ENCODE assay signal across 37 cellular contexts in genomic region chr13:106440846-106441245, GRCh38.
DNase-seq lines count a peak whose midpoint lies in the region; TF ChIP-seq lines count a peak whose summit lies in the region.
"Had no signal": no experiment of that assay in that cellular context is flagged by ENCODE, and none has a peak within 500 bp of the region (broad histone marks: within the 10 kb centered on the region; RNA-seq: fewer than 3 reads in every experiment).

No MANE protein-coding gene starts in this region.

- H3K36me3 ChIP-seq in brain microvascular endothelial cell (replicated peaks): no peaks in the 10 kb centered on the region
- H3K36me3 ChIP-seq in mesodermal cell (ENCODE audit: control insufficient read depth, insufficient read depth, low read length): no peaks in the 10 kb centered on the region
- H3K36me3 ChIP-seq: BE2C, lower lobe of right lung, neutrophil, Peyer's patch, prostate gland, sigmoid colon, upper lobe of right lung had no signal

- no peak for TF ChIP-seq CTCF in brain microvascular endothelial cell (IDR thresholded peaks at IDR 0.05; ENCODE audit: low read depth, low read length, missing control alignments)
- no peak for TF ChIP-seq CTCF in GM13976 (IDR thresholded peaks at IDR 0.05; ENCODE audit: borderline replicate concordance, control extremely low read depth, extremely low read depth, insufficient read depth, missing control alignments)

- H3K4me1 Mint-ChIP-seq in T-helper 2 cell treated with Interferon-gamma antibody and Interleukin-4, amounts not matched to agents 5 μg/mL and 100 μg/mL, for 36 hours (ENCODE audit: low read depth): no peaks in the 10 kb centered on the region
- H3K4me1 Mint-ChIP-seq: activated naive CD8-positive, alpha-beta T cell treated with anti-CD3 and anti-CD28 coated beads, Interleukin-2, amount 50 U/mL, for 24 hours; CD8-positive, alpha-beta memory T cell; stimulated activated memory B cell treated with anti-CD40 and anti-IgM and Interleukin-4, amounts not matched to agents 10 μg/mL and 1 μg/mL and 100 μg/mL, for 72 hours had no signal

- peak; percentile 36 for DNase-seq in DMS53 (lab: John Stamatoyannopoulos, UW)
- DNase-seq in NCI-H1105 (lab: John Stamatoyannopoulos, UW): peak; percentile 51
- DNase-seq in brain microvascular endothelial cell: peak; percentile 2
- DNase-seq in T-helper 2 cell treated with Interferon-gamma antibody and Interleukin-4, amounts not matched to agents 5 μg/mL and 100 μg/mL, for 36 hours (ENCODE audit: low spot score): no peak
- DNase-seq in middle frontal gyrus (ENCODE audit: extremely low spot score, low spot score): no peak
- DNase-seq in GM13976 (ENCODE audit: low spot score): no peak
- DNase-seq in NAMALWA (ENCODE audit: low spot score): no peak
- DNase-seq: ACHN; activated CD4-positive, alpha-beta T cell treated with anti-CD3 and anti-CD28 coated beads for 48 hours; activated CD8-positive, alpha-beta memory T cell treated with anti-CD3 and anti-CD28 coated beads for 24 hours; activated naive CD8-positive, alpha-beta T cell treated with anti-CD3 and anti-CD28 coated beads, Interleukin-2, amount 50 U/mL, for 24 hours; activated T-cell treated with anti-CD3 and anti-CD28 coated beads, Interleukin-2, amount 50 U/mL, for 1 hour; BE2C; body of pancreas; CD8-positive, alpha-beta memory T cell; DMS79; effector CD4-positive, alpha-beta T cell; erythroblast; HCEC 1CT; head of caudate nucleus; KG1; kidney glomerular epithelial cell; lower lobe of right lung; NCI-H2029; NCI-H446 treated with DMSO at 0.1 percent for 48 hours; Peyer's patch; SHP77 treated with DMSO at 0.1 percent for 48 hours; sigmoid colon; stimulated activated CD4-positive, alpha-beta T cell treated with anti-CD3 and anti-CD28 coated beads, Interleukin-4, amount 100 ng/mL, for 4 hours; substantia nigra; T-helper 9 cell; upper lobe of right lung had no signal

- in situ Hi-C loops in brain microvascular endothelial cell (cut with HindIII; ENCODE audit: low pct_ligation_motif_present, low sequenced_read_pairs): no loop called here
- in situ Hi-C loops in GM13976 (cut with MboI; ENCODE audit: low sequenced_read_pairs, unreplicated experiment): no loop called here

- no peak overlapping the region for H3K27ac Mint-ChIP-seq in T-helper 2 cell treated with Interferon-gamma antibody and Interleukin-4, amounts not matched to agents 5 μg/mL and 100 μg/mL, for 36 hours
- H3K27ac Mint-ChIP-seq: activated naive CD8-positive, alpha-beta T cell treated with anti-CD3 and anti-CD28 coated beads, Interleukin-2, amount 50 U/mL, for 24 hours; CD8-positive, alpha-beta memory T cell; stimulated activated memory B cell treated with anti-CD40 and anti-IgM and Interleukin-4, amounts not matched to agents 10 μg/mL and 1 μg/mL and 100 μg/mL, for 72 hours had no signal

- H3K9me3 Mint-ChIP-seq in T-helper 2 cell treated with Interferon-gamma antibody and Interleukin-4, amounts not matched to agents 5 μg/mL and 100 μg/mL, for 36 hours: no peaks in the 10 kb centered on the region
- H3K9me3 Mint-ChIP-seq: activated naive CD8-positive, alpha-beta T cell treated with anti-CD3 and anti-CD28 coated beads, Interleukin-2, amount 50 U/mL, for 24 hours had no signal

- no peaks in the 10 kb centered on the region for H3K9me3 ChIP-seq in mesodermal cell (ENCODE audit: control insufficient read depth, low read length)
- H3K9me3 ChIP-seq: BE2C, body of pancreas, lower lobe of right lung, neutrophil, Peyer's patch, prostate gland, sigmoid colon, upper lobe of right lung had no signal

- H3K27ac ChIP-seq in brain microvascular endothelial cell: no peak overlapping the region
- peak overlapping the region; percentile 1 for H3K27ac ChIP-seq in mesodermal cell (ENCODE audit: low read depth, low read length, severe bottlenecking)
- H3K27ac ChIP-seq: body of pancreas, lower lobe of right lung, neutrophil, Peyer's patch, prostate gland, sigmoid colon, upper lobe of right lung, VCaP had no signal

- no peaks in the 10 kb centered on the region for H3K27me3 Mint-ChIP-seq in T-helper 2 cell treated with Interferon-gamma antibody and Interleukin-4, amounts not matched to agents 5 μg/mL and 100 μg/mL, for 36 hours (ENCODE audit: low read depth)
- H3K27me3 Mint-ChIP-seq: stimulated activated memory B cell treated with anti-CD40 and anti-IgM and Interleukin-4, amounts not matched to agents 10 μg/mL and 1 μg/mL and 100 μg/mL, for 72 hours had no signal

- peaks cover 7% of the 10 kb centered on the region for H3K4me1 ChIP-seq in mesodermal cell (ENCODE audit: control insufficient read depth, insufficient read depth, low read length, poor library complexity, severe bottlenecking)
- H3K4me1 ChIP-seq: body of pancreas, lower lobe of right lung, Peyer's patch, prostate gland, sigmoid colon, upper lobe of right lung had no signal

- H3K36me3 Mint-ChIP-seq in T-helper 2 cell treated with Interferon-gamma antibody and Interleukin-4, amounts not matched to agents 5 μg/mL and 100 μg/mL, for 36 hours (ENCODE audit: low read depth): no peaks in the 10 kb centered on the region
- H3K36me3 Mint-ChIP-seq: CD8-positive, alpha-beta memory T cell; stimulated activated memory B cell treated with anti-CD40 and anti-IgM and Interleukin-4, amounts not matched to agents 10 μg/mL and 1 μg/mL and 100 μg/mL, for 72 hours had no signal

- H3K4me3 Mint-ChIP-seq in T-helper 2 cell treated with Interferon-gamma antibody and Interleukin-4, amounts not matched to agents 5 μg/mL and 100 μg/mL, for 36 hours: no peak overlapping the region
- H3K4me3 Mint-ChIP-seq: activated naive CD8-positive, alpha-beta T cell treated with anti-CD3 and anti-CD28 coated beads, Interleukin-2, amount 50 U/mL, for 24 hours; CD8-positive, alpha-beta memory T cell; stimulated activated memory B cell treated with anti-CD40 and anti-IgM and Interleukin-4, amounts not matched to agents 10 μg/mL and 1 μg/mL and 100 μg/mL, for 72 hours had no signal

- no peaks in the 10 kb centered on the region for H3K27me3 ChIP-seq in brain microvascular endothelial cell (replicated peaks)
- H3K27me3 ChIP-seq: BE2C, body of pancreas, Peyer's patch, sigmoid colon, upper lobe of right lung had no signal

- WGBS in mesodermal cell (ENCODE audit: insufficient coverage in 2 of 2), 2 experiments: no CpG with 5 or more reads among the region's 1 CpG

- no peak overlapping the region for H3K4me3 ChIP-seq in brain microvascular endothelial cell (ENCODE audit: low read depth, low read length)
- H3K4me3 ChIP-seq in mesodermal cell (ENCODE audit: extremely low read depth, insufficient read depth, low read length, poor library complexity, severe bottlenecking): no peak overlapping the region
- H3K4me3 ChIP-seq: body of pancreas, lower lobe of right lung, Peyer's patch, prostate gland, sigmoid colon, upper lobe of right lung had no signal

Comparison
In these comparisons a context has a peak if more than half of its experiments do, and no peak if none do; other contexts are left out.
1. DNase-seq: peak in DMS53 (single experiment), NCI-H1105 (single experiment) and brain microvascular endothelial cell (single experiment); none in T-helper 2 cell treated with Interferon-gamma antibody and Interleukin-4, amounts not matched to agents 5 μg/mL and 100 μg/mL, for 36 hours (single experiment), middle frontal gyrus (single experiment), GM13976 (single experiment) and NAMALWA (single experiment).